ENCODE assay signal across 8 cellular contexts in the genomic region with DNA sequence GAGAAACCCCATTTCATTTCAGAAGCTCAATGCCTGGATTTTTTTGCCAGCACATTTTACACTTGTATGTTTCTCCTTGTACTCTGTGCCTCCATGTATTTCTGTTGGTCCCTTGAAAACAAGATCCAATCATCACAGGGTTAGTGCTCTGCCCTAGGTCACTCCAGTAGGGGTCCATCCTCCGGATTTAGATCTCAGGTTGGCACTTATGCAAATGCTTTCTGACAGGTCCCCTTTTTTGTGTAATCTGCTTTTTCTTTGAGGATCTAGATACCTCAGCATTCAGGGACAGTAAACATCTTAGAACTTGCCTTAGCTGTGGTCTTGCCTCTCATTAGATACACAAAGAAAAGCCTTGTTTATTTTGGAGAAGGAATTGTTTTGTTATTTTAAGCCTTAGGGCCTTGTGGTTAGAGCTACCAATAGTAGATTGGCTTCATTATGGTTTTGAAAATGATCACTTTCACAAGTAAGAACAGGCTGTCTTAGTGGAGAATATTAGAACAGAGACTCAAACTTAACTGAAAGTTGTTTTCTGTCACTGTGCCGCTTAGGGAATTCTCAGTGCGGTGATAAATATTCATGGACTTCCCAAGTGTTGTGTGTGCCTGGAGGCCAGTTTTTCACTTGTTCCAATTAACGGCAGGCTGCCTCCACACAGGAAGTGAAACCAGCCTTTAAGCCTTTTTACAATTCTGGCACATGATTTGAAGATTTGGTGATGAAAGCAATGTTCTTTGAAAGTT. TPM values are rescaled to one million over a fixed set of nuclear protein-coding genes. Genes with fewer than 3 reads are reported as not detected.
DNase-seq lines count a peak whose midpoint lies in the region; ATAC-seq and TF ChIP-seq lines count a peak whose summit lies in the region.

No MANE protein-coding gene starts in this region.

- no peak for TF ChIP-seq CTCF in chondrocyte (IDR thresholded peaks at IDR 0.05)
- TF ChIP-seq CTCF in nephron (IDR thresholded peaks at IDR 0.05; ENCODE audit: unreplicated experiment in 3 of 3), result no peak
- TF ChIP-seq CTCF in RWPE1 (conservative IDR thresholded peaks at IDR 0.05; ENCODE audit: low read depth), result no peak

- peaks cover 28% of the 10 kb centered on the region for H3K4me1 ChIP-seq in HUES48 (ENCODE audit: control insufficient read depth, insufficient read depth, low read length)

- no peak for ATAC-seq in GM21528 (IDR thresholded peaks at IDR 0.05; ENCODE audit: low FRiP score, unreplicated experiment)

- POLR2A ChIA-PET in RWPE1 (lab: Yijun Ruan, JAX; ENCODE audit: low non-redundant PET), result no interaction called here

- no peaks in the 10 kb centered on the region for H3K9me3 ChIP-seq in HUES48 (ENCODE audit: control insufficient read depth, insufficient read depth, low read length)
- H3K9me3 ChIP-seq in MG63, result no peaks in the 10 kb centered on the region

- H3K27ac Mint-ChIP-seq in chondrocyte (ENCODE audit: unreplicated experiment) (peak overlapping the region; percentile 43), nephron (peak overlapping the region; percentile 94 to 98 (median 97))

- H3K27ac ChIP-seq in HUES48 (ENCODE audit: low read depth, low read length) (peak overlapping the region; percentile 41), RWPE1 (no peak overlapping the region)

- DNase-seq in chondrocyte (ENCODE audit: low spot score) (no peak), MG63 (no peak), DMS53 (lab: John Stamatoyannopoulos, UW) (no peak), RWPE1 (ENCODE audit: low spot score) (no peak)

- no peak overlapping the region for H3K9ac ChIP-seq in HUES48 (ENCODE audit: low read depth, low read length)

- CTCF ChIA-PET in RWPE1 (lab: Yijun Ruan, JAX), result interaction anchor here (0.5 to 0.6 kb wide), 4 partner anchors 14 to 124 kb away, joined by 3 to 4 read pairs (median 3); no protein-coding TSS in a partner anchor

- H3K4me3 ChIP-seq in GM08714 (ENCODE audit: low read length), result peak overlapping the region; percentile 27; the same call in 1 of the 2 replicates
- no peak overlapping the region for H3K4me3 ChIP-seq in HUES48 (ENCODE audit: low read depth, low read length)
- no peak overlapping the region for H3K4me3 ChIP-seq in MG63

- H3K36me3 Mint-ChIP-seq in chondrocyte (ENCODE audit: low read depth) (no peaks in the 10 kb centered on the region), nephron (ENCODE audit: low read depth) (no peaks in the 10 kb centered on the region)

- H3K27me3 Mint-ChIP-seq in chondrocyte (ENCODE audit: low read depth) (no peaks in the 10 kb centered on the region), nephron (ENCODE audit: low read depth) (peaks cover 7% of the 10 kb centered on the region)

- H3K27me3 ChIP-seq in HUES48 (ENCODE audit: control insufficient read depth, insufficient read depth, low read length) (peaks cover 2% of the 10 kb centered on the region; the same call in 1 of the 2 replicates), MG63 (no peaks in the 10 kb centered on the region)

- H3K4me1 Mint-ChIP-seq in chondrocyte (ENCODE audit: low read depth) (peaks cover 22% of the 10 kb centered on the region), nephron (peaks cover 68% of the 10 kb centered on the region)

- no peaks in the 10 kb centered on the region for H3K36me3 ChIP-seq in HUES48 (ENCODE audit: control insufficient read depth, insufficient read depth, low read length)
- H3K36me3 ChIP-seq in MG63, result no peaks in the 10 kb centered on the region

- H3K4me3 Mint-ChIP-seq in chondrocyte (ENCODE audit: unreplicated experiment), result no peak overlapping the region
- H3K4me3 Mint-ChIP-seq in nephron, result peak overlapping the region; percentile 21 to 40 (median 27)

- H3K9me3 Mint-ChIP-seq in chondrocyte (ENCODE audit: low read depth), result no peaks in the 10 kb centered on the region
- no peaks in the 10 kb centered on the region for H3K9me3 Mint-ChIP-seq in nephron

RNA-seq across cellular contexts. Expression of gene MERTK, which starts 7.8 kb away (rescaled TPM):
- 3.1 to 6.4 TPM (median 3.2 TPM) in 3 replicates for total RNA-seq in chondrocyte
- total RNA-seq in MG63 (2014; rRNA removed; shearing (Covaris generic); ENCODE audit: low replicate concordance), result 0.23 TPM in 1 of 2 replicates, not detected in the other

RNA-seq across cellular contexts. Expression of gene ANAPC1, which starts 22.2 kb away (rescaled TPM):
- total RNA-seq in chondrocyte, result 20.7 to 33.9 TPM (median 21.7 TPM) in 3 replicates
- total RNA-seq in MG63 (2014; rRNA removed; shearing (Covaris generic); ENCODE audit: low replicate concordance), result 21.0 and 30.5 TPM in 2 replicates
